In genomic region chr17:18093616-18094408, GRCh38 we compare ENCODE assay signal across 8 cellular contexts. TPM values are rescaled to one million over a fixed set of nuclear protein-coding genes. Genes with fewer than 3 reads are reported as not detected.
DNase-seq lines count a peak whose midpoint lies in the region; ATAC-seq and TF ChIP-seq lines count a peak whose summit lies in the region.

No MANE protein-coding gene starts in this region.

- H3K27ac ChIP-seq in endodermal cell (ENCODE audit: low read depth, low read length): no peak overlapping the region
- no peak overlapping the region for H3K27ac ChIP-seq in neural progenitor cell
- no peak overlapping the region for H3K27ac ChIP-seq in effector memory CD4-positive, alpha-beta T cell (ENCODE audit: insufficient read depth, low read length, poor library complexity, severe bottlenecking)

- no peaks in the 10 kb centered on the region for H3K27me3 ChIP-seq in endodermal cell (ENCODE audit: control insufficient read depth, insufficient read depth, low read length, poor library complexity, severe bottlenecking)
- no peaks in the 10 kb centered on the region for H3K27me3 ChIP-seq in neural progenitor cell
- no peaks in the 10 kb centered on the region for H3K27me3 ChIP-seq in effector memory CD4-positive, alpha-beta T cell (replicated peaks; ENCODE audit: control insufficient read depth, insufficient read depth, low read length, poor library complexity, severe bottlenecking)

- H2AFZ ChIP-seq in neural progenitor cell (replicated peaks): no peak overlapping the region

- TF ChIP-seq CTCF in endodermal cell (conservative IDR thresholded peaks at IDR 0.05) (peak; percentile 78), neural progenitor cell (IDR thresholded peaks at IDR 0.05) (peak; percentile 54)

- peaks cover 30% of the 10 kb centered on the region for H3K36me3 ChIP-seq in endodermal cell (ENCODE audit: control insufficient read depth, insufficient read depth, low read length)
- no peaks in the 10 kb centered on the region for H3K36me3 ChIP-seq in neural progenitor cell
- peaks cover 42% of the 10 kb centered on the region for H3K36me3 ChIP-seq in effector memory CD4-positive, alpha-beta T cell (ENCODE audit: control insufficient read depth, insufficient read depth, low read length)

- H3K4me3 Mint-ChIP-seq in endodermal cell (no peak overlapping the region), neural progenitor cell (no peak overlapping the region)

- H3K79me2 ChIP-seq in neural progenitor cell (ENCODE audit: low read depth): peaks cover 10% of the 10 kb centered on the region

- no peak for ATAC-seq in HG02623 (IDR thresholded peaks at IDR 0.05; ENCODE audit: unreplicated experiment)

- no peaks in the 10 kb centered on the region for H3K4me1 ChIP-seq in endodermal cell (ENCODE audit: control insufficient read depth, insufficient read depth, low read length)
- H3K4me1 ChIP-seq in neural progenitor cell: peaks cover 1% of the 10 kb centered on the region
- peaks cover 2% of the 10 kb centered on the region for H3K4me1 ChIP-seq in effector memory CD4-positive, alpha-beta T cell (ENCODE audit: control insufficient read depth, insufficient read depth, low read length, poor library complexity, severe bottlenecking)

- H3K9ac ChIP-seq in endodermal cell (ENCODE audit: extremely low read depth, low read length, poor library complexity, severe bottlenecking) (no peak overlapping the region), neural progenitor cell (no peak overlapping the region)

- H3F3A ChIP-seq in neural progenitor cell (ENCODE audit: low read depth): no peaks in the 10 kb centered on the region

- no peaks in the 10 kb centered on the region for H3K27me3 Mint-ChIP-seq in endodermal cell (ENCODE audit: insufficient read depth)
- H3K27me3 Mint-ChIP-seq in neural progenitor cell (ENCODE audit: insufficient read depth, low read depth): peaks cover 2% of the 10 kb centered on the region

- no peak overlapping the region for H3K4me2 ChIP-seq in neural progenitor cell

- WGBS in endodermal cell (ENCODE audit: insufficient coverage in 1 of 2, insufficient read length in 1 of 2), 2 experiments: 86 to 88% methylated on average over 12 to 15 of the region's 15 CpGs

- H3K9me3 ChIP-seq in endodermal cell (ENCODE audit: control insufficient read depth, low read length) (no peaks in the 10 kb centered on the region), neural progenitor cell (ENCODE audit: low read depth) (no peaks in the 10 kb centered on the region)
- H3K9me3 ChIP-seq in effector memory CD4-positive, alpha-beta T cell (ENCODE audit: control insufficient read depth, low read length): no peaks in the 10 kb centered on the region

- H3K9me3 Mint-ChIP-seq in endodermal cell (no peaks in the 10 kb centered on the region), neural progenitor cell (no peaks in the 10 kb centered on the region)

- H3K36me3 Mint-ChIP-seq in endodermal cell (ENCODE audit: low read depth) (peaks cover 41% of the 10 kb centered on the region), neural progenitor cell (peaks cover 14% of the 10 kb centered on the region)

- peaks cover under 1% of the 10 kb centered on the region for H3K4me1 Mint-ChIP-seq in endodermal cell
- H3K4me1 Mint-ChIP-seq in neural progenitor cell: peaks cover under 1% of the 10 kb centered on the region

- H4K20me1 ChIP-seq in neural progenitor cell (ENCODE audit: low read depth): no peaks in the 10 kb centered on the region

- DNase-seq in activated T-cell treated with anti-CD3 and anti-CD28 coated beads for 48 hours (ENCODE audit: low read depth): peak; percentile 23
- DNase-seq in activated T-cell treated with anti-CD3 and anti-CD28 coated beads, Interleukin-2, amount 50 U/mL, for 48 hours: no peak
- peak; percentile 63 for DNase-seq in NCI-H2171 treated with DMSO at 0.1 percent for 48 hours (lab: John Stamatoyannopoulos, UW)
- peak; percentile 79 for DNase-seq in endodermal cell
- peak; percentile 48 for DNase-seq in neural progenitor cell (ENCODE audit: low spot score)
- no peak for DNase-seq in effector memory CD4-positive, alpha-beta T cell
- no peak for DNase-seq in NCI-H1092 treated with DMSO at 0.1 percent for 48 hours (lab: John Stamatoyannopoulos, UW)

- peak overlapping the region; percentile 56 for H3K27ac Mint-ChIP-seq in endodermal cell
- no peak overlapping the region for H3K27ac Mint-ChIP-seq in neural progenitor cell

- H3K4me3 ChIP-seq in endodermal cell (ENCODE audit: low read length) (no peak overlapping the region), neural progenitor cell (no peak overlapping the region)
- H3K4me3 ChIP-seq in effector memory CD4-positive, alpha-beta T cell (ENCODE audit: insufficient read depth, low read depth, low read length, poor library complexity, severe bottlenecking): no peak overlapping the region

RNA-seq across cellular contexts. Expression of gene DRG2, which starts 6.1 kb away (rescaled TPM):
- 10 to 100 TPM; 45.1 to 49.9 TPM for total RNA-seq in endodermal cell
- polyA plus RNA-seq in endodermal cell (2013, experiment 1 of 2): 38.1 TPM
- polyA plus RNA-seq in endodermal cell (2013, experiment 2 of 2): 38.7 TPM
- total RNA-seq in neural progenitor cell (ENCODE audit: low replicate concordance): 24.8 and 46.5 TPM in 2 replicates

RNA-seq across cellular contexts. Expression of gene MYO15A, which starts 14.7 kb away (rescaled TPM):
- total RNA-seq in endodermal cell (1 to 10 TPM; 1.7 to 2.4 TPM), neural progenitor cell (ENCODE audit: low replicate concordance) (1.2 and 5.4 TPM in 2 replicates)
- polyA plus RNA-seq in endodermal cell (2013, experiment 1 of 2): 5.2 TPM
- 3.8 TPM for polyA plus RNA-seq in endodermal cell (2013, experiment 2 of 2)

RNA-seq across cellular contexts. Expression of gene GID4, which starts 54.6 kb away (rescaled TPM):
- total RNA-seq in endodermal cell (10 to 100 TPM; 20.5 to 20.8 TPM), neural progenitor cell (ENCODE audit: low replicate concordance) (10.6 and 15.1 TPM in 2 replicates)
- polyA plus RNA-seq in endodermal cell (2013, experiment 1 of 2): 17.2 TPM
- 17.1 TPM for polyA plus RNA-seq in endodermal cell (2013, experiment 2 of 2)

RNA-seq across cellular contexts. Expression of gene ATPAF2, which starts 54.8 kb away (rescaled TPM):
- 10 to 100 TPM; 31.4 to 50.8 TPM for total RNA-seq in endodermal cell
- 40.7 TPM for polyA plus RNA-seq in endodermal cell (2013, experiment 1 of 2)
- polyA plus RNA-seq in endodermal cell (2013, experiment 2 of 2): 44.1 TPM
- 9.6 and 17.5 TPM in 2 replicates for total RNA-seq in neural progenitor cell (ENCODE audit: low replicate concordance)

Comparison
In these comparisons a context has a peak if more than half of its experiments do, and no peak if none do; other contexts are left out.
1. DNase-seq: peak in activated T-cell treated with anti-CD3 and anti-CD28 coated beads for 48 hours (single experiment), NCI-H2171 treated with DMSO at 0.1 percent for 48 hours (single experiment), endodermal cell (single experiment) and neural progenitor cell (single experiment); none in activated T-cell treated with anti-CD3 and anti-CD28 coated beads, Interleukin-2, amount 50 U/mL, for 48 hours (0 of 2), effector memory CD4-positive, alpha-beta T cell (0 of 3) and NCI-H1092 treated with DMSO at 0.1 percent for 48 hours (single experiment).